Comparison of ENCODE assay signal across 1 cellular context in the genomic region with DNA sequence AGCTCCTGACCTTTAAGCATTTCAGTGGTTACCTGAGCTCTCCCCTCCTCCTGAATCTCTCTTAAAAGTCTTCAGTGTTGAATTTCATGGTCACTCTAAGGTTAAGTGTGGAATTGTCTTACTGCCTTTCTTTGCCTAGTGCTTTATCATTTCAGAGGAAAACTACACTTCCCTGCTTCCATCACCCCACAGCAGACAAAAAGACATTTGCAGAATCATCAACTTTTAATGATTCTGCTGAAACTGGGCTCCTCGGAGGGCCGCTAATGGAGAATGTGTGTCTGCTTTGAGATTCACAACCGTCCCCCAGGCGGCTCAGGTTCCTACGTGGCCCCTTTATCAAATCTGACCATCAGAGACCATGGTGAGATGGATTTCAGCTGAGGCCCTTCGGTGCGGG.
TF ChIP-seq lines count a peak whose summit lies in the region.

No MANE protein-coding gene starts in this region.

TF ChIP-seq in GM23338, 12 proteins besides CTCF, POLR2A, EP300 and RAD21 (continued from another document):
- TF ChIP-seq, protein P1, sequence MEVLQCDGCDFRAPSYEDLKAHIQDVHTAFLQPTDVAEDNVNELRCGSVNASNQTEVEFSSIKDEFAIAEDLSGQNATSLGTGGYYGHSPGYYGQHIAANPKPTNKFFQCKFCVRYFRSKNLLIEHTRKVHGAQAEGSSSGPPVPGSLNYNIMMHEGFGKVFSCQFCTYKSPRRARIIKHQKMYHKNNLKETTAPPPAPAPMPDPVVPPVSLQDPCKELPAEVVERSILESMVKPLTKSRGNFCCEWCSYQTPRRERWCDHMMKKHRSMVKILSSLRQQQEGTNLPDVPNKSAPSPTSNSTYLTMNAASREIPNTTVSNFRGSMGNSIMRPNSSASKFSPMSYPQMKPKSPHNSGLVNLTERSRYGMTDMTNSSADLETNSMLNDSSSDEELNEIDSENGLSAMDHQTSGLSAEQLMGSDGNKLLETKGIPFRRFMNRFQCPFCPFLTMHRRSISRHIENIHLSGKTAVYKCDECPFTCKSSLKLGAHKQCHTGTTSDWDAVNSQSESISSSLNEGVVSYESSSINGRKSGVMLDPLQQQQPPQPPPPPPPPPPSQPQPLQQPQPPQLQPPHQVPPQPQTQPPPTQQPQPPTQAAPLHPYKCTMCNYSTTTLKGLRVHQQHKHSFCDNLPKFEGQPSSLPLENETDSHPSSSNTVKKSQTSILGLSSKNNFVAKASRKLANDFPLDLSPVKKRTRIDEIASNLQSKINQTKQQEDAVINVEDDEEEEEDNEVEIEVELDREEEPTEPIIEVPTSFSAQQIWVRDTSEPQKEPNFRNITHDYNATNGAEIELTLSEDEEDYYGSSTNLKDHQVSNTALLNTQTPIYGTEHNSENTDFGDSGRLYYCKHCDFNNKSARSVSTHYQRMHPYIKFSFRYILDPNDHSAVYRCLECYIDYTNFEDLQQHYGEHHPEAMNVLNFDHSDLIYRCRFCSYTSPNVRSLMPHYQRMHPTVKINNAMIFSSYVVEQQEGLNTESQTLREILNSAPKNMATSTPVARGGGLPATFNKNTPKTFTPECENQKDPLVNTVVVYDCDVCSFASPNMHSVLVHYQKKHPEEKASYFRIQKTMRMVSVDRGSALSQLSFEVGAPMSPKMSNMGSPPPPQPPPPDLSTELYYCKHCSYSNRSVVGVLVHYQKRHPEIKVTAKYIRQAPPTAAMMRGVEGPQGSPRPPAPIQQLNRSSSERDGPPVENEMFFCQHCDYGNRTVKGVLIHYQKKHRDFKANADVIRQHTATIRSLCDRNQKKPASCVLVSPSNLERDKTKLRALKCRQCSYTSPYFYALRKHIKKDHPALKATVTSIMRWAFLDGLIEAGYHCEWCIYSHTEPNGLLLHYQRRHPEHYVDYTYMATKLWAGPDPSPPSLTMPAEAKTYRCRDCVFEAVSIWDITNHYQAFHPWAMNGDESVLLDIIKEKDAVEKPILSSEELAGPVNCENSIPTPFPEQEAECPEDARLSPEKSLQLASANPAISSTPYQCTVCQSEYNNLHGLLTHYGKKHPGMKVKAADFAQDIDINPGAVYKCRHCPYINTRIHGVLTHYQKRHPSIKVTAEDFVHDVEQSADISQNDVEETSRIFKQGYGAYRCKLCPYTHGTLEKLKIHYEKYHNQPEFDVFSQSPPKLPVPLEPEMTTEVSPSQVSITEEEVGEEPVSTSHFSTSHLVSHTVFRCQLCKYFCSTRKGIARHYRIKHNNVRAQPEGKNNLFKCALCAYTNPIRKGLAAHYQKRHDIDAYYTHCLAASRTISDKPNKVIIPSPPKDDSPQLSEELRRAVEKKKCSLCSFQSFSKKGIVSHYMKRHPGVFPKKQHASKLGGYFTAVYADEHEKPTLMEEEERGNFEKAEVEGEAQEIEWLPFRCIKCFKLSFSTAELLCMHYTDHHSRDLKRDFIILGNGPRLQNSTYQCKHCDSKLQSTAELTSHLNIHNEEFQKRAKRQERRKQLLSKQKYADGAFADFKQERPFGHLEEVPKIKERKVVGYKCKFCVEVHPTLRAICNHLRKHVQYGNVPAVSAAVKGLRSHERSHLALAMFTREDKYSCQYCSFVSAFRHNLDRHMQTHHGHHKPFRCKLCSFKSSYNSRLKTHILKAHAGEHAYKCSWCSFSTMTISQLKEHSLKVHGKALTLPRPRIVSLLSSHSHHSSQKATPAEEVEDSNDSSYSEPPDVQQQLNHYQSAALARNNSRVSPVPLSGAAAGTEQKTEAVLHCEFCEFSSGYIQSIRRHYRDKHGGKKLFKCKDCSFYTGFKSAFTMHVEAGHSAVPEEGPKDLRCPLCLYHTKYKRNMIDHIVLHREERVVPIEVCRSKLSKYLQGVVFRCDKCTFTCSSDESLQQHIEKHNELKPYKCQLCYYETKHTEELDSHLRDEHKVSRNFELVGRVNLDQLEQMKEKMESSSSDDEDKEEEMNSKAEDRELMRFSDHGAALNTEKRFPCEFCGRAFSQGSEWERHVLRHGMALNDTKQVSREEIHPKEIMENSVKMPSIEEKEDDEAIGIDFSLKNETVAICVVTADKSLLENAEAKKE (CRISPR knock-in tag; IDR thresholded peaks at IDR 0.05): no peak
- no peak for TF ChIP-seq ZNF114 (CRISPR knock-in tag; IDR thresholded peaks at IDR 0.05)
- TF ChIP-seq STAT1 (IDR thresholded peaks at IDR 0.05; ENCODE audit: unreplicated experiment): no peak
